8 cellular contexts compared by ENCODE assay signal in genomic region chr12:7130791-7131501, GRCh38. TPM values are rescaled to one million over a fixed set of nuclear protein-coding genes. Genes with fewer than 3 reads are reported as not detected.
DNase-seq lines count a peak whose midpoint lies in the region; ATAC-seq and TF ChIP-seq lines count a peak whose summit lies in the region.

No MANE protein-coding gene starts in this region.

- peaks cover 28% of the 10 kb centered on the region for H3K4me1 Mint-ChIP-seq in activated CD4-positive, alpha-beta memory T cell treated with anti-CD3 and anti-CD28 coated beads for 36 hours (ENCODE audit: low read depth)
- peaks cover 50% of the 10 kb centered on the region for H3K4me1 Mint-ChIP-seq in stimulated activated effector memory CD8-positive, alpha-beta T cell treated with anti-CD3 and anti-CD28 coated beads, Interleukin-12 subunit alpha, Interleukin-12 subunit beta, amount 100 ng/mL, for 72 hours

- CTCF ChIA-PET in activated CD4-positive, alpha-beta memory T cell treated with anti-CD3 and anti-CD28 coated beads for 36 hours (lab: Charles Lee) = interaction anchor here (0.7 to 1.7 kb wide), 5 partner anchors 10 to 23 kb away, joined by 3 to 9 read pairs (median 4); no protein-coding TSS in a partner anchor

- intact Hi-C loops in activated CD4-positive, alpha-beta memory T cell treated with anti-CD3 and anti-CD28 coated beads for 36 hours (cut with micrococcal nuclease) = loop anchor here (1.0 to 5.0 kb wide), 3 partner anchors 23 to 506 kb away; partner anchors contain the start of gene LPCAT3

- peak overlapping the region; percentile 56 for H3K4me3 ChIP-seq in AG09309 (ENCODE audit: control insufficient read depth, low read depth, low read length)

- H3K27me3 Mint-ChIP-seq in activated CD4-positive, alpha-beta memory T cell treated with anti-CD3 and anti-CD28 coated beads for 36 hours = no peaks in the 10 kb centered on the region

- no peak for TF ChIP-seq CTCF in AG09309 (IDR thresholded peaks at IDR 0.05; ENCODE audit: control insufficient read depth, insufficient read depth, low read depth, low read length, missing control alignments)

- H3K27ac Mint-ChIP-seq in activated CD4-positive, alpha-beta memory T cell treated with anti-CD3 and anti-CD28 coated beads for 36 hours = peak overlapping the region; percentile 65
- H3K27ac Mint-ChIP-seq in stimulated activated effector memory CD8-positive, alpha-beta T cell treated with anti-CD3 and anti-CD28 coated beads, Interleukin-12 subunit alpha, Interleukin-12 subunit beta, amount 100 ng/mL, for 72 hours = peak overlapping the region; percentile 96

- POLR2A ChIA-PET in activated CD4-positive, alpha-beta memory T cell treated with anti-CD3 and anti-CD28 coated beads for 36 hours (lab: Charles Lee) = interaction anchor here (1.3 kb wide), 1 partner anchor 187 kb away, joined by 5 read pairs; the partner anchor contains the start of genes C12orf57 and RNU7-1

- H3K36me3 Mint-ChIP-seq in activated CD4-positive, alpha-beta memory T cell treated with anti-CD3 and anti-CD28 coated beads for 36 hours = peaks cover 8% of the 10 kb centered on the region
- peaks cover 61% of the 10 kb centered on the region for H3K36me3 Mint-ChIP-seq in stimulated activated effector memory CD8-positive, alpha-beta T cell treated with anti-CD3 and anti-CD28 coated beads, Interleukin-12 subunit alpha, Interleukin-12 subunit beta, amount 100 ng/mL, for 72 hours

- H3K9me3 Mint-ChIP-seq in activated CD4-positive, alpha-beta memory T cell treated with anti-CD3 and anti-CD28 coated beads for 36 hours = no peaks in the 10 kb centered on the region
- no peaks in the 10 kb centered on the region for H3K9me3 Mint-ChIP-seq in stimulated activated effector memory CD8-positive, alpha-beta T cell treated with anti-CD3 and anti-CD28 coated beads, Interleukin-12 subunit alpha, Interleukin-12 subunit beta, amount 100 ng/mL, for 72 hours

- peak; percentile 74 for ATAC-seq in stimulated activated effector memory CD8-positive, alpha-beta T cell treated with anti-CD3 and anti-CD28 coated beads, Interleukin-12 subunit alpha, Interleukin-12 subunit beta, amount 100 ng/mL, for 72 hours
- ATAC-seq in HG02973 (IDR thresholded peaks at IDR 0.05; ENCODE audit: unreplicated experiment) = no peak

- H3K4me3 Mint-ChIP-seq in activated CD4-positive, alpha-beta memory T cell treated with anti-CD3 and anti-CD28 coated beads for 36 hours = peak overlapping the region; percentile 87
- H3K4me3 Mint-ChIP-seq in stimulated activated effector memory CD8-positive, alpha-beta T cell treated with anti-CD3 and anti-CD28 coated beads, Interleukin-12 subunit alpha, Interleukin-12 subunit beta, amount 100 ng/mL, for 72 hours = peak overlapping the region; percentile 97

- DNase-seq in AG09309 (ENCODE audit: low read depth) (no peak), GM19238 (ENCODE audit: insufficient read length, low spot score) (peak; percentile 37), NCI-H128 (lab: John Stamatoyannopoulos, UW; ENCODE audit: unreplicated experiment) (peak; percentile 44), lung microvascular endothelial cell (ENCODE audit: low read depth in 2 of 2) (peak; percentile 38 to 64)
- DNase-seq in activated CD4-positive, alpha-beta memory T cell treated with anti-CD3 and anti-CD28 coated beads for 36 hours = peak; percentile 79
- DNase-seq in effector CD4-positive, alpha-beta T cell = peak; percentile 24
- DNase-seq in stimulated activated effector memory CD8-positive, alpha-beta T cell treated with anti-CD3 and anti-CD28 coated beads, Interleukin-12 subunit alpha, Interleukin-12 subunit beta, amount 100 ng/mL, for 72 hours (ENCODE audit: low spot score in 2 of 2) = peak; percentile 38 to 79

RNA-seq across cellular contexts. Expression of gene CLSTN3, which starts 0.8 kb away (rescaled TPM):
- total RNA-seq in activated CD4-positive, alpha-beta memory T cell treated with anti-CD3 and anti-CD28 coated beads for 36 hours = 10 to 100 TPM; 40.1 to 44.7 TPM
- 12.9 and 15.0 TPM in 2 replicates for total RNA-seq in lung microvascular endothelial cell

RNA-seq across cellular contexts. Expression of gene RBP5, which starts 2.3 kb away (rescaled TPM):
- under 1 TPM in 1 of 2 experiments, not detected in 1; 0.21 TPM for total RNA-seq in activated CD4-positive, alpha-beta memory T cell treated with anti-CD3 and anti-CD28 coated beads for 36 hours
- total RNA-seq in lung microvascular endothelial cell = 0.22 TPM in 1 of 2 replicates, not detected in the other

RNA-seq across cellular contexts. Expression of gene C1RL, which starts 21.9 kb away (rescaled TPM):
- 10 to 100 TPM; 17.1 to 22.6 TPM for total RNA-seq in activated CD4-positive, alpha-beta memory T cell treated with anti-CD3 and anti-CD28 coated beads for 36 hours
- 12.2 and 13.7 TPM in 2 replicates for total RNA-seq in lung microvascular endothelial cell

RNA-seq across cellular contexts. Expression of gene C1R, which starts 38.7 kb away (rescaled TPM):
- 1 to 10 TPM; 1.4 to 2.2 TPM for total RNA-seq in activated CD4-positive, alpha-beta memory T cell treated with anti-CD3 and anti-CD28 coated beads for 36 hours
- total RNA-seq in lung microvascular endothelial cell = 0.40 and 0.87 TPM in 2 replicates

RNA-seq across cellular contexts. Expression of gene PEX5, which starts 58.5 kb away (rescaled TPM):
- total RNA-seq in activated CD4-positive, alpha-beta memory T cell treated with anti-CD3 and anti-CD28 coated beads for 36 hours = 10 to 100 TPM; 26.0 to 27.9 TPM
- 22.2 and 23.5 TPM in 2 replicates for total RNA-seq in lung microvascular endothelial cell
